ENCODE assay signal across 1 cellular context in genomic region chr2:223058952-223059716, GRCh38.
TF ChIP-seq lines count a peak whose summit lies in the region.

No MANE protein-coding gene starts in this region.

TF ChIP-seq in GM23338, 12 proteins besides CTCF, POLR2A, EP300 and RAD21 (continued from another document):
- TF ChIP-seq REST (IDR thresholded peaks at IDR 0.05; ENCODE audit: unreplicated experiment) (no peak), JUNB (IDR thresholded peaks at IDR 0.05; ENCODE audit: unreplicated experiment) (no peak), ETS1 (IDR thresholded peaks at IDR 0.05) (no peak), ZNF331 (CRISPR knock-in tag; IDR thresholded peaks at IDR 0.05; ENCODE audit: low read depth) (no peak)
